25 cellular contexts compared by ENCODE assay signal in genomic region chr7:26172048-26172447, GRCh38. TPM values are rescaled to one million over a fixed set of nuclear protein-coding genes. Genes with fewer than 3 reads are reported as not detected.
DNase-seq lines count a peak whose midpoint lies in the region; ATAC-seq, FAIRE-seq and TF ChIP-seq lines count a peak whose summit lies in the region.
"Had no signal": no experiment of that assay in that cellular context is flagged by ENCODE, and none has a peak within 500 bp of the region (broad histone marks: within the 10 kb centered on the region; RNA-seq: fewer than 3 reads in every experiment).

No MANE protein-coding gene starts in this region.

- H3K4me3 Mint-ChIP-seq in activated naive CD8-positive, alpha-beta T cell, result no peak overlapping the region
- no peak overlapping the region for H3K4me3 Mint-ChIP-seq in activated naive CD8-positive, alpha-beta T cell treated with anti-CD3 and anti-CD28 coated beads, Interleukin-2, amount 50 U/mL, for 24 hours
- H3K4me3 Mint-ChIP-seq in CD4-positive, alpha-beta T cell, result no peak overlapping the region
- H3K4me3 Mint-ChIP-seq: CD14-positive monocyte; CD4-positive, alpha-beta memory T cell; CD8-positive, alpha-beta memory T cell had no signal

- no peak for TF ChIP-seq RAD21 in A549 (conservative IDR thresholded peaks at IDR 0.05 in 1 of 2, IDR thresholded peaks at IDR 0.05 in 1 of 2)
- no peak for TF ChIP-seq RAD21 in K562 (CRISPR knock-in tag; conservative IDR thresholded peaks at IDR 0.05 in 1 of 2, IDR thresholded peaks at IDR 0.05 in 1 of 2)

- TF ChIP-seq POLR2A in A549 (IDR thresholded peaks at IDR 0.05; ENCODE audit: low read length), result no peak
- TF ChIP-seq POLR2A in K562 (conservative IDR thresholded peaks at IDR 0.05), result no peak

- in situ Hi-C loops in K562 (cut with MboI), result no loop called here

- peaks cover 2% of the 10 kb centered on the region; the same call in 1 of the 3 replicates for H3K36me3 ChIP-seq in K562 (ENCODE audit: control insufficient read depth, insufficient read depth, low read length)
- H3K36me3 ChIP-seq: BE2C had no signal

- H4K20me1 ChIP-seq in K562 (replicated peaks; ENCODE audit: control insufficient read depth, insufficient read depth, low read length), result no peaks in the 10 kb centered on the region

- TF ChIP-seq EP300 in A549 (IDR thresholded peaks at IDR 0.05) (no peak), K562 (IDR thresholded peaks at IDR 0.05; ENCODE audit: low read length) (no peak)

- H3K9me3 ChIP-seq in A549 (no peaks in the 10 kb centered on the region), K562 (replicated peaks; ENCODE audit: control insufficient read depth, insufficient read depth, low read depth, low read length) (no peaks in the 10 kb centered on the region)
- H3K9me3 ChIP-seq in CD4-positive, alpha-beta T cell (ENCODE audit: control insufficient read depth, low read length), result no peaks in the 10 kb centered on the region
- H3K9me3 ChIP-seq: BE2C had no signal

- TF ChIP-seq CTCF in A549 (IDR thresholded peaks at IDR 0.05) (no peak), K562 (IDR thresholded peaks at IDR 0.05 in 2 of 3, conservative IDR thresholded peaks at IDR 0.05 in 1 of 3; ENCODE audit: insufficient read depth in 2 of 3, low read depth in 1 of 3, low read length in 3 of 3) (no peak)
- TF ChIP-seq CTCF in CD4-positive, alpha-beta T cell (IDR thresholded peaks at IDR 0.05), result no peak

- H3K79me2 ChIP-seq in K562 (ENCODE audit: control insufficient read depth, insufficient read depth, low read length), result peaks cover 5% of the 10 kb centered on the region; the same call in 1 of the 3 replicates

- H3K9ac ChIP-seq in K562 (ENCODE audit: insufficient read depth in 1 of 2, low read depth in 2 of 2, low read length in 2 of 2), result no peak overlapping the region
- H3K9ac ChIP-seq: BLaER1 had no signal

- H3K27ac ChIP-seq in A549, result no peak overlapping the region
- H3K27ac ChIP-seq in K562 (ENCODE audit: extremely low read depth, low read depth, low read length), result no peak overlapping the region
- no peak overlapping the region for H3K27ac ChIP-seq in CD4-positive, alpha-beta T cell (ENCODE audit: low read depth, low read length)
- H3K27ac ChIP-seq: 22Rv1, BLaER1 had no signal

- H3K27ac Mint-ChIP-seq in activated naive CD8-positive, alpha-beta T cell, result peak overlapping the region; percentile 8
- no peak overlapping the region for H3K27ac Mint-ChIP-seq in activated naive CD8-positive, alpha-beta T cell treated with anti-CD3 and anti-CD28 coated beads, Interleukin-2, amount 50 U/mL, for 24 hours
- H3K27ac Mint-ChIP-seq in CD4-positive, alpha-beta T cell, result no peak overlapping the region
- H3K27ac Mint-ChIP-seq: CD14-positive monocyte; CD8-positive, alpha-beta memory T cell had no signal

- no peak for DNase-seq in activated naive CD8-positive, alpha-beta T cell treated with anti-CD3 and anti-CD28 coated beads, Interleukin-2, amount 50 U/mL, for 24 hours
- DNase-seq in A549 (ENCODE audit: low read depth in 1 of 2, low spot score in 1 of 2), result no peak
- DNase-seq in K562 (ENCODE audit: extremely low read depth in 1 of 4, low spot score in 3 of 4), result no peak
- no peak for DNase-seq in CD4-positive, alpha-beta T cell
- DNase-seq: ACHN; BE2C; C1 segment of cervical spinal cord; CD4-positive, alpha-beta memory T cell; CD8-positive, alpha-beta memory T cell; COR-L47; DMS 273 treated with DMSO at 0.1 percent for 48 hours; DMS153; DMS53; DMS79; DND-41; EL; GF-D8 had no signal

- no peak for ATAC-seq in activated naive CD8-positive, alpha-beta T cell treated with anti-CD3 and anti-CD28 coated beads, Interleukin-2, amount 50 U/mL, for 24 hours
- ATAC-seq in A549 (no peak), K562 (no peak), HG03108 (IDR thresholded peaks at IDR 0.05; ENCODE audit: unreplicated experiment) (no peak)
- no peak for ATAC-seq in CD4-positive, alpha-beta T cell (ENCODE audit: poor library complexity)

- H3K4me1 ChIP-seq in A549 (no peaks in the 10 kb centered on the region), K562 (replicated peaks in 1 of 2; ENCODE audit: control insufficient read depth in 2 of 2, insufficient read depth in 2 of 2, low read length in 2 of 2) (peaks cover 3 to 8% of the 10 kb centered on the region in 2 experiments; a peak in 3 of 5 replicates)
- H3K4me1 ChIP-seq: BE2C, BLaER1 had no signal

- H3K4me2 ChIP-seq in A549 (no peak overlapping the region), K562 (ENCODE audit: insufficient read depth, low read length) (no peak overlapping the region)
- H3K4me2 ChIP-seq: BLaER1 had no signal

- no peaks in the 10 kb centered on the region for H3K27me3 Mint-ChIP-seq in activated naive CD8-positive, alpha-beta T cell
- H3K27me3 Mint-ChIP-seq in activated naive CD8-positive, alpha-beta T cell treated with anti-CD3 and anti-CD28 coated beads, Interleukin-2, amount 50 U/mL, for 24 hours, result no peaks in the 10 kb centered on the region
- H3K27me3 Mint-ChIP-seq in CD4-positive, alpha-beta T cell, result no peaks in the 10 kb centered on the region
- H3K27me3 Mint-ChIP-seq: CD4-positive, alpha-beta memory T cell; CD8-positive, alpha-beta memory T cell had no signal

- no peaks in the 10 kb centered on the region for H3K27me3 ChIP-seq in K562 (ENCODE audit: control insufficient read depth in 2 of 2, insufficient read depth in 2 of 2, low read length in 2 of 2)
- no peaks in the 10 kb centered on the region for H3K27me3 ChIP-seq in CD4-positive, alpha-beta T cell (ENCODE audit: control insufficient read depth, insufficient read depth, low read length)
- H3K27me3 ChIP-seq: BE2C, BLaER1 had no signal

- no peak overlapping the region for H2AFZ ChIP-seq in K562 (ENCODE audit: low read depth, low read length)

- POLR2A ChIA-PET in A549 (lab: Yijun Ruan, JAX), result interaction anchor here (0.7 kb wide), 1 partner anchor 20 kb away, joined by 3 read pairs; the partner anchor contains the start of gene NFE2L3
- POLR2A ChIA-PET in K562 (lab: Yijun Ruan, JAX), result no interaction called here
- POLR2A ChIA-PET in CD4-positive, alpha-beta T cell (lab: Charles Lee), result interaction anchor here (1.5 to 1.7 kb wide), 2 partner anchors 16 to 21 kb away, joined by 3 to 4 read pairs; no protein-coding TSS in a partner anchor

- FAIRE-seq in A549 (lab: Jason Lieb, UNC) (no peak), G401.6 (lab: Jason Lieb, UNC) (peak; percentile 28), K562 (lab: Jason Lieb, UNC) (no peak)
- FAIRE-seq: GM12891, GM19239 had no signal

- WGBS in A549 (ENCODE audit: missing lambda C conversion rate), result 96% methylated on average over 1 of the region's 1 CpG
- 93% methylated on average over 1 of the region's 1 CpG for WGBS in K562 (ENCODE audit: insufficient coverage, low coverage, missing lambda C conversion rate)

- H3K4me3 ChIP-seq in A549 (no peak overlapping the region), K562 (no peak overlapping the region)
- H3K4me3 ChIP-seq: BLaER1 had no signal

- intact Hi-C loops in K562 (cut with micrococcal nuclease), result no loop called here
- intact Hi-C loops in CD4-positive, alpha-beta T cell (cut with DNase I, micrococcal nuclease), result no loop called here

- BruUV-seq in K562 (replicated peaks; lab: Mats Ljungman, UMichigan), result no TSS peak

- peaks cover 16% of the 10 kb centered on the region for H3K4me1 Mint-ChIP-seq in activated naive CD8-positive, alpha-beta T cell (ENCODE audit: low read depth)
- peaks cover 18% of the 10 kb centered on the region for H3K4me1 Mint-ChIP-seq in activated naive CD8-positive, alpha-beta T cell treated with anti-CD3 and anti-CD28 coated beads, Interleukin-2, amount 50 U/mL, for 24 hours
- H3K4me1 Mint-ChIP-seq in CD4-positive, alpha-beta T cell (ENCODE audit: low read depth), result peaks cover 14% of the 10 kb centered on the region

- H3K9me1 ChIP-seq in K562 (ENCODE audit: control insufficient read depth, insufficient read depth, low read length), result no peaks in the 10 kb centered on the region

- CTCF ChIA-PET in A549 (lab: Yijun Ruan, JAX), result interaction anchor here (0.7 to 1.3 kb wide), 3 partner anchors 11 to 93 kb away, joined by 3 to 6 read pairs (median 4); no protein-coding TSS in a partner anchor
- CTCF ChIA-PET in K562 (lab: Yijun Ruan, JAX; ENCODE audit: low intra/inter-chr PET ratio), result no interaction called here
- CTCF ChIA-PET in CD4-positive, alpha-beta T cell (lab: Charles Lee), result interaction anchor here (0.9 kb wide), 1 partner anchor 11 kb away, joined by 6 read pairs; no protein-coding TSS in a partner anchor

- H3K36me3 Mint-ChIP-seq in activated naive CD8-positive, alpha-beta T cell, result peaks cover 14% of the 10 kb centered on the region
- H3K36me3 Mint-ChIP-seq in activated naive CD8-positive, alpha-beta T cell treated with anti-CD3 and anti-CD28 coated beads, Interleukin-2, amount 50 U/mL, for 24 hours (ENCODE audit: low read depth), result peaks cover 46% of the 10 kb centered on the region
- H3K36me3 Mint-ChIP-seq in CD4-positive, alpha-beta T cell (ENCODE audit: low read depth), result peaks cover 16% of the 10 kb centered on the region

- H3K9me3 Mint-ChIP-seq in activated naive CD8-positive, alpha-beta T cell (ENCODE audit: low read depth), result no peaks in the 10 kb centered on the region
- H3K9me3 Mint-ChIP-seq in activated naive CD8-positive, alpha-beta T cell treated with anti-CD3 and anti-CD28 coated beads, Interleukin-2, amount 50 U/mL, for 24 hours, result no peaks in the 10 kb centered on the region
- H3K9me3 Mint-ChIP-seq in CD4-positive, alpha-beta T cell, result no peaks in the 10 kb centered on the region
- H3K9me3 Mint-ChIP-seq: CD4-positive, alpha-beta memory T cell; CD8-positive, alpha-beta memory T cell had no signal

RNA-seq across cellular contexts. Expression of gene NFE2L3, which starts 20.1 kb away (rescaled TPM):
- polyA plus RNA-seq in A549 (2011; rRNA removed) (9.6 and 11.4 TPM in 2 replicates), A549 (2017; fragmentation: RNase III; extraction: RNeasy Plus Mini Kit Qiagen cat#74134 plus additional on column Dnase treatment) (4.9 to 10.0 TPM (median 6.7 TPM) in 3 replicates), K562 (2011; rRNA removed) (12.4 and 13.7 TPM in 2 replicates), K562 (2014; fragmentation: Illumina TruSeq; extraction: Trizol) (14.4 and 16.9 TPM in 2 replicates), K562 (2014; fragmentation: Nextera tagmentation; extraction: Ambion mirVana) (1 to 10 TPM; 2.9 to 4.8 TPM), K562 (2014; rRNA removed) (9.5 and 10.7 TPM in 2 replicates)
- polyA plus RNA-seq in A549 (2012; cell fraction: cytosol; rRNA removed), result 3.8 and 4.8 TPM in 2 replicates
- polyA plus RNA-seq in A549 (2012; cell fraction: nucleus; rRNA removed), result 6.3 and 8.0 TPM in 2 replicates
- polyA minus RNA-seq in A549 (2011; rRNA and poly(A)+ RNA removed), result 3.1 and 3.4 TPM in 2 replicates
- total RNA-seq in K562 (2011; cell fraction: chromatin; rRNA removed; ENCODE audit: low replicate concordance), result 6.9 and 15.2 TPM in 2 replicates
- total RNA-seq in K562 (2011; cell fraction: nucleolus; rRNA removed), result 7.7 and 8.9 TPM in 2 replicates
- total RNA-seq in K562 (2011; cell fraction: nucleoplasm; rRNA removed), result 12.5 and 15.0 TPM in 2 replicates
- total RNA-seq in K562 (2014; rRNA removed) (9.1 and 14.1 TPM in 2 replicates), K562 (2014; rRNA removed; fragmentation: Illumina TruSeq; extraction: Trizol) (16.2 and 17.0 TPM in 2 replicates), K562 (2015; rRNA removed; fragmentation: Illumina TruSeq; extraction: Trizol) (14.3 and 15.2 TPM in 2 replicates), K562 (2021) (11.8 and 12.2 TPM in 2 replicates)
- polyA plus RNA-seq in K562 (2011; cell fraction: cytosol; rRNA removed), result 4.6 and 7.2 TPM in 2 replicates
- polyA plus RNA-seq in K562 (2011; cell fraction: nucleus; rRNA removed), result 3.7 and 7.1 TPM in 2 replicates
- polyA plus RNA-seq in K562 (2012), result 7.3 and 11.7 TPM in 2 replicates
- polyA minus RNA-seq in K562 (2011; rRNA and poly(A)+ RNA removed), result 14.4 and 20.7 TPM in 2 replicates
- 3.3 and 5.5 TPM in 2 replicates for polyA minus RNA-seq in K562 (2011; cell fraction: cytosol; rRNA and poly(A)+ RNA removed)
- 4.0 and 13.1 TPM in 2 replicates for polyA minus RNA-seq in K562 (2011; cell fraction: nucleus; rRNA and poly(A)+ RNA removed)
- total RNA-seq in CD4-positive, alpha-beta T cell, result under 1 TPM; 0.45 to 0.93 TPM

RNA-seq across cellular contexts. Expression of gene HNRNPA2B1, which starts 28.5 kb away (rescaled TPM):
- polyA plus RNA-seq in A549 (2011; rRNA removed) (595 and 1,070 TPM in 2 replicates), A549 (2017; fragmentation: RNase III; extraction: RNeasy Plus Mini Kit Qiagen cat#74134 plus additional on column Dnase treatment) (2,246 to 2,255 TPM (median 2,251 TPM) in 3 replicates), K562 (2011; rRNA removed) (466 and 782 TPM in 2 replicates), K562 (2014; fragmentation: Illumina TruSeq; extraction: Trizol) (1,478 and 1,489 TPM in 2 replicates), K562 (2014; fragmentation: Nextera tagmentation; extraction: Ambion mirVana) (1,000 to 10,000 TPM in 1 of 2 experiments, 100 to 1,000 TPM in 1; 865 to 1,390 TPM), K562 (2014; rRNA removed) (1,850 and 1,989 TPM in 2 replicates)
- polyA plus RNA-seq in A549 (2012; cell fraction: cytosol; rRNA removed), result 507 and 660 TPM in 2 replicates
- 180 and 246 TPM in 2 replicates for polyA plus RNA-seq in A549 (2012; cell fraction: nucleus; rRNA removed)
- polyA minus RNA-seq in A549 (2011; rRNA and poly(A)+ RNA removed), result 124 and 138 TPM in 2 replicates
- total RNA-seq in K562 (2011; cell fraction: chromatin; rRNA removed; ENCODE audit: low replicate concordance), result 193 and 905 TPM in 2 replicates
- total RNA-seq in K562 (2011; cell fraction: nucleolus; rRNA removed), result 107 and 139 TPM in 2 replicates
- 296 and 406 TPM in 2 replicates for total RNA-seq in K562 (2011; cell fraction: nucleoplasm; rRNA removed)
- total RNA-seq in K562 (2014; rRNA removed) (604 and 630 TPM in 2 replicates), K562 (2014; rRNA removed; fragmentation: Illumina TruSeq; extraction: Trizol) (728 and 855 TPM in 2 replicates), K562 (2015; rRNA removed; fragmentation: Illumina TruSeq; extraction: Trizol) (730 and 803 TPM in 2 replicates), K562 (2021) (707 and 876 TPM in 2 replicates)
- polyA plus RNA-seq in K562 (2011; cell fraction: cytosol; rRNA removed), result 112 and 259 TPM in 2 replicates
- 299 and 394 TPM in 2 replicates for polyA plus RNA-seq in K562 (2011; cell fraction: nucleus; rRNA removed)
- polyA plus RNA-seq in K562 (2012), result 752 and 1,692 TPM in 2 replicates
- 654 and 757 TPM in 2 replicates for polyA minus RNA-seq in K562 (2011; rRNA and poly(A)+ RNA removed)
- 230 and 283 TPM in 2 replicates for polyA minus RNA-seq in K562 (2011; cell fraction: cytosol; rRNA and poly(A)+ RNA removed)
- polyA minus RNA-seq in K562 (2011; cell fraction: nucleus; rRNA and poly(A)+ RNA removed), result 153 and 242 TPM in 2 replicates
- 100 to 1,000 TPM; 282 to 299 TPM for total RNA-seq in CD4-positive, alpha-beta T cell

RNA-seq across cellular contexts. Expression of gene CBX3, which starts 29.5 kb away (rescaled TPM):
- 177 and 275 TPM in 2 replicates for polyA plus RNA-seq in A549 (2011; rRNA removed)
- 82.7 and 88.6 TPM in 2 replicates for polyA plus RNA-seq in A549 (2012; cell fraction: cytosol; rRNA removed)
- polyA plus RNA-seq in A549 (2012; cell fraction: nucleus; rRNA removed), result 58.0 and 66.0 TPM in 2 replicates
- 286 to 298 TPM (median 288 TPM) in 3 replicates for polyA plus RNA-seq in A549 (2017; fragmentation: RNase III; extraction: RNeasy Plus Mini Kit Qiagen cat#74134 plus additional on column Dnase treatment)
- 19.6 and 28.2 TPM in 2 replicates for polyA minus RNA-seq in A549 (2011; rRNA and poly(A)+ RNA removed)
- 99.0 and 229 TPM in 2 replicates for total RNA-seq in K562 (2011; cell fraction: chromatin; rRNA removed; ENCODE audit: low replicate concordance)
- total RNA-seq in K562 (2011; cell fraction: nucleolus; rRNA removed), result 91.9 and 108 TPM in 2 replicates
- total RNA-seq in K562 (2011; cell fraction: nucleoplasm; rRNA removed), result 152 and 198 TPM in 2 replicates
- total RNA-seq in K562 (2014; rRNA removed), result 210 and 244 TPM in 2 replicates
- total RNA-seq in K562 (2014; rRNA removed; fragmentation: Illumina TruSeq; extraction: Trizol), result 413 and 480 TPM in 2 replicates
- 337 and 363 TPM in 2 replicates for total RNA-seq in K562 (2015; rRNA removed; fragmentation: Illumina TruSeq; extraction: Trizol)
- 253 and 256 TPM in 2 replicates for total RNA-seq in K562 (2021)
- 293 and 364 TPM in 2 replicates for polyA plus RNA-seq in K562 (2011; rRNA removed)
- 75.2 and 113 TPM in 2 replicates for polyA plus RNA-seq in K562 (2011; cell fraction: cytosol; rRNA removed)
- polyA plus RNA-seq in K562 (2011; cell fraction: nucleus; rRNA removed), result 155 and 212 TPM in 2 replicates
- 208 and 278 TPM in 2 replicates for polyA plus RNA-seq in K562 (2012)
- polyA plus RNA-seq in K562 (2014; fragmentation: Illumina TruSeq; extraction: Trizol), result 310 and 328 TPM in 2 replicates
- polyA plus RNA-seq in K562 (2014; fragmentation: Nextera tagmentation; extraction: Ambion mirVana), result 100 to 1,000 TPM; 198 to 245 TPM
- polyA plus RNA-seq in K562 (2014; rRNA removed), result 389 and 408 TPM in 2 replicates
- polyA minus RNA-seq in K562 (2011; rRNA and poly(A)+ RNA removed), result 124 and 155 TPM in 2 replicates
- polyA minus RNA-seq in K562 (2011; cell fraction: cytosol; rRNA and poly(A)+ RNA removed), result 51.7 and 53.1 TPM in 2 replicates
- polyA minus RNA-seq in K562 (2011; cell fraction: nucleus; rRNA and poly(A)+ RNA removed), result 135 and 212 TPM in 2 replicates
- 100 to 1,000 TPM; 124 to 132 TPM for total RNA-seq in CD4-positive, alpha-beta T cell

Comparison
In these comparisons a context has a peak if more than half of its experiments do, and no peak if none do; other contexts are left out.
1. RNA of gene NFE2L3, which starts 20.1 kb away (total RNA-seq): 6.9 to 17.0 TPM in K562; 0.45 to 0.93 TPM in CD4-positive, alpha-beta T cell; every median in the first group is over 4 times any median in the second.